ENCODE assay signal across 1 cellular context in the genomic region with DNA sequence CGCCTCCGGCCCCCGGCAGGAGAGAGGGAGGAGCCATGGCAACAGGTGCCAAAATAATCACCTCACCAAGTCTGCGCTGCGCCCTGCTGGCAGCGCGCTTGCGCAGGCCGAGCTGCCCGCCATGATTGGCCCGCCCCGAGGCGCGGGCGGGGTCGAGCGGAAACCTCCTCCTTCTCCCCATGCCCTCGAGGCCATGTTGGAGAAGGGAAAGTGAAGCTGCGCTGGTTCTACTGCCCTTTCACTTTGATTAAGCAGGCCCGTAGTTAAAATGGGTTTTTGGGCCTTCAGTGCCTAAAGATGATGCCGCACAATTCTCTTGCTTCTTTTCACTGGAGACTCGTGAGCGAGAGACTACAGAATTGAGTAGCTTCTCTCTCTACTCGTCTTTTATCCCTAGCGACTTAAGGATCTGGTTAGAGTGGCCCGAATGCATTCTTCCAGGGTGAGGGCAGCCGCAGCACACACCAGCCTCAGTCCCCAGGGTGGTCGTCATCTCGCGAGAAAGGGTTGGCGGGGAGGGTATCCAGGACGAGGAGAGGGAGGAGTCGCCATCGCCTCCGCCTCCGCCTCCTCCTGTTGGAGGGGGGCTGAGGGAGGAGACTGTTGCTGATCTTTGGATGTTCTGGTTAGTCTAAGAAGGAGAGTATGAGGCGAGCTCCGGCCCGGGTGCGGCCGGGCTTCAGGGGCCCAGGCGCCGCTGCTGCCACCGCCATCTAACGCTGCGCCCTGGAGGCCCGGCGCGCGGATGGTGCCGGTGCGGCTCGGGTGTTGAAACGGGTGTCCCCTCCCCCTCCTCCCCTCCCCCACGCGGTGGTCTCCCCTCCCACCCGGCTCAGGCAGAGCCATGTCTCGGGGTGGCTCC.
TF ChIP-seq lines count a peak whose summit lies in the region.

A gene with protein sequence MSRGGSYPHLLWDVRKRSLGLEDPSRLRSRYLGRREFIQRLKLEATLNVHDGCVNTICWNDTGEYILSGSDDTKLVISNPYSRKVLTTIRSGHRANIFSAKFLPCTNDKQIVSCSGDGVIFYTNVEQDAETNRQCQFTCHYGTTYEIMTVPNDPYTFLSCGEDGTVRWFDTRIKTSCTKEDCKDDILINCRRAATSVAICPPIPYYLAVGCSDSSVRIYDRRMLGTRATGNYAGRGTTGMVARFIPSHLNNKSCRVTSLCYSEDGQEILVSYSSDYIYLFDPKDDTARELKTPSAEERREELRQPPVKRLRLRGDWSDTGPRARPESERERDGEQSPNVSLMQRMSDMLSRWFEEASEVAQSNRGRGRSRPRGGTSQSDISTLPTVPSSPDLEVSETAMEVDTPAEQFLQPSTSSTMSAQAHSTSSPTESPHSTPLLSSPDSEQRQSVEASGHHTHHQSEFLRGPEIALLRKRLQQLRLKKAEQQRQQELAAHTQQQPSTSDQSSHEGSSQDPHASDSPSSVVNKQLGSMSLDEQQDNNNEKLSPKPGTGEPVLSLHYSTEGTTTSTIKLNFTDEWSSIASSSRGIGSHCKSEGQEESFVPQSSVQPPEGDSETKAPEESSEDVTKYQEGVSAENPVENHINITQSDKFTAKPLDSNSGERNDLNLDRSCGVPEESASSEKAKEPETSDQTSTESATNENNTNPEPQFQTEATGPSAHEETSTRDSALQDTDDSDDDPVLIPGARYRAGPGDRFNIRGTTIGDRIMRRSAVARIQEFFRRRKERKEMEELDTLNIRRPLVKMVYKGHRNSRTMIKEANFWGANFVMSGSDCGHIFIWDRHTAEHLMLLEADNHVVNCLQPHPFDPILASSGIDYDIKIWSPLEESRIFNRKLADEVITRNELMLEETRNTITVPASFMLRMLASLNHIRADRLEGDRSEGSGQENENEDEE (plus strand): TSS at position 616 of the 862 bp plus-strand sequence. CDS start 229 bp downstream, at position 845.

TF ChIP-seq in HepG2, 621 proteins besides CTCF, POLR2A, EP300 and RAD21 (continued from another document):
- TF ChIP-seq MYC (CRISPR knock-in tag; IDR thresholded peaks at IDR 0.05; ENCODE audit: borderline replicate concordance) (peak; percentile 49; the same call in 1 of the 2 replicates), ZNF614 (CRISPR knock-in tag; IDR thresholded peaks at IDR 0.05; ENCODE audit: borderline replicate concordance) (peak; percentile 60; the same call in 1 of the 2 replicates), ZNF367 (CRISPR knock-in tag; IDR thresholded peaks at IDR 0.05; ENCODE audit: borderline replicate concordance) (peak; percentile 12; the same call in 1 of the 2 replicates), ZNF549 (CRISPR knock-in tag; IDR thresholded peaks at IDR 0.05) (no peak), LCORL (IDR thresholded peaks at IDR 0.05) (peak; percentile 18; the same call in 1 of the 2 replicates), LCORL (CRISPR knock-in tag; IDR thresholded peaks at IDR 0.05) (peak; percentile 74), ZNF7 (CRISPR knock-in tag; IDR thresholded peaks at IDR 0.05) (0 out of 2 replicates have a peak, but pooled peaks have one; percentile 26)
- TF ChIP-seq, protein P1, sequence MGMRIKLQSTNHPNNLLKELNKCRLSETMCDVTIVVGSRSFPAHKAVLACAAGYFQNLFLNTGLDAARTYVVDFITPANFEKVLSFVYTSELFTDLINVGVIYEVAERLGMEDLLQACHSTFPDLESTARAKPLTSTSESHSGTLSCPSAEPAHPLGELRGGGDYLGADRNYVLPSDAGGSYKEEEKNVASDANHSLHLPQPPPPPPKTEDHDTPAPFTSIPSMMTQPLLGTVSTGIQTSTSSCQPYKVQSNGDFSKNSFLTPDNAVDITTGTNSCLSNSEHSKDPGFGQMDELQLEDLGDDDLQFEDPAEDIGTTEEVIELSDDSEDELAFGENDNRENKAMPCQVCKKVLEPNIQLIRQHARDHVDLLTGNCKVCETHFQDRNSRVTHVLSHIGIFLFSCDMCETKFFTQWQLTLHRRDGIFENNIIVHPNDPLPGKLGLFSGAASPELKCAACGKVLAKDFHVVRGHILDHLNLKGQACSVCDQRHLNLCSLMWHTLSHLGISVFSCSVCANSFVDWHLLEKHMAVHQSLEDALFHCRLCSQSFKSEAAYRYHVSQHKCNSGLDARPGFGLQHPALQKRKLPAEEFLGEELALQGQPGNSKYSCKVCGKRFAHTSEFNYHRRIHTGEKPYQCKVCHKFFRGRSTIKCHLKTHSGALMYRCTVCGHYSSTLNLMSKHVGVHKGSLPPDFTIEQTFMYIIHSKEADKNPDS (CRISPR knock-in tag; IDR thresholded peaks at IDR 0.05) = no peak
